Comparison of ENCODE assay signal across 23 cellular contexts in the genomic region with DNA sequence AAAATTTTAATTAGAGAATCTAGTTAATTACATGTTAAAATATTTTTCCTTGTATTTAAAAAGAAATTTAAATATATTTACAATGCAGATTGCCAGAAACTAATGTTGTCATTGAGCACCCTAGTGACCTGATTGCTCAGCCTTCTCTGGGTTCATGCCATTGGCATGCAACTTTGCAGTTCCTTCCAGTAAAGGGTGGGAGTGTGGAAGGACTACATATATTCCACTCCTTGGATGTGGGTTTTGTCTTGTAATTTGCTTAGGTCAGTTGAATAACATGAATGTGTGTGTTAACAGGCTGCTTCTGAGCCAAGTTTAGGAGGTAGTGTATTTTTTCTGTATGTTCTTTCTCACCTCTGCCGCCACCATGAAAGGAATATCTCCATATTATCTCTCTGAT.
DNase-seq lines count a peak whose midpoint lies in the region; ATAC-seq and TF ChIP-seq lines count a peak whose summit lies in the region.
"Had no signal": no experiment of that assay in that cellular context is flagged by ENCODE, and none has a peak within 500 bp of the region (broad histone marks: within the 10 kb centered on the region; RNA-seq: fewer than 3 reads in every experiment).

No MANE protein-coding gene starts in this region.

- in situ Hi-C loops in astrocyte of the spinal cord (cut with HindIII; ENCODE audit: low sequenced_read_pairs): no loop called here

- no peaks in the 10 kb centered on the region for H3K79me1 ChIP-seq in trophoblast cell (ENCODE audit: low read length)

- no peak overlapping the region for H3K4ac ChIP-seq in trophoblast cell (ENCODE audit: low read depth, low read length)

- H3K4me2 ChIP-seq in GM23338 (no peak overlapping the region), trophoblast cell (ENCODE audit: low read length) (no peak overlapping the region)

- H2AFZ ChIP-seq in GM23338 (no peak overlapping the region), trophoblast cell (ENCODE audit: insufficient read depth, low read length, poor library complexity) (no peak overlapping the region)

- DNase-seq in GM23338 (ENCODE audit: low spot score) (no peak), MG63 (peak; percentile 5), astrocyte of the spinal cord (ENCODE audit: low read depth, low spot score) (peak; percentile 15), retinal pigment epithelial cell (ENCODE audit: low read depth) (peak; percentile 42), substantia nigra (lab: John Stamatoyannopoulos, UW) (no peak), aorta (no peak), trophoblast cell (no peak)
- DNase-seq: CD8-positive, alpha-beta memory T cell; DMS153; DND-41; H7; KG1; NCI-H1092; NCI-H1436; NCI-H187 treated with DMSO at 0.1 percent for 48 hours; NCI-H2171 treated with DMSO at 0.1 percent for 48 hours; NCI-H524 treated with DMSO at 0.1 percent for 48 hours; NCI-H774; SHP77 treated with DMSO at 0.1 percent for 48 hours had no signal

- intact Hi-C loops in aorta (cut with DNase I): no loop called here

- H3K27me3 ChIP-seq in GM23338 (ENCODE audit: insufficient read depth) (no peaks in the 10 kb centered on the region), MG63 (no peaks in the 10 kb centered on the region), aorta (ENCODE audit: control insufficient read depth in 1 of 2, insufficient read depth in 2 of 2, low read length in 1 of 2) (no peaks in the 10 kb centered on the region), trophoblast cell (ENCODE audit: insufficient read depth, low read length) (no peaks in the 10 kb centered on the region)

- H3K9me3 Mint-ChIP-seq in GM23338: no peaks in the 10 kb centered on the region

- H3K4me3 ChIP-seq in GM23338 (no peak overlapping the region), MG63 (no peak overlapping the region), astrocyte of the spinal cord (ENCODE audit: low read depth, low read length) (no peak overlapping the region), retinal pigment epithelial cell (ENCODE audit: low read length) (no peak overlapping the region), aorta (ENCODE audit: low read length in 2 of 2) (no peak overlapping the region), trophoblast cell (ENCODE audit: low read depth, low read length) (no peak overlapping the region)

- no peak overlapping the region for H2AK5ac ChIP-seq in trophoblast cell (ENCODE audit: low read length)

- no peak overlapping the region for H4K91ac ChIP-seq in trophoblast cell (ENCODE audit: low read depth, low read length)

- H3F3A ChIP-seq in GM23338 (replicated peaks; ENCODE audit: low read depth): no peaks in the 10 kb centered on the region

- H4K20me1 ChIP-seq in GM23338 (replicated peaks; ENCODE audit: insufficient read depth): no peaks in the 10 kb centered on the region

- no peaks in the 10 kb centered on the region for H3K27me3 Mint-ChIP-seq in GM23338 (ENCODE audit: insufficient read depth, low read depth, poor library complexity)
- H3K27me3 Mint-ChIP-seq: B cell; CD8-positive, alpha-beta memory T cell had no signal

- no peak overlapping the region for H3K9ac ChIP-seq in trophoblast cell (ENCODE audit: low read length)

- no peak overlapping the region for H3K14ac ChIP-seq in trophoblast cell (ENCODE audit: low read length)

- H3K9me2 ChIP-seq in GM23338 (ENCODE audit: insufficient read depth): no peaks in the 10 kb centered on the region

- no peak for TF ChIP-seq CTCF in GM23338 (conservative IDR thresholded peaks at IDR 0.05; ENCODE audit: low read depth in 2 of 2)
- no peak for TF ChIP-seq CTCF in astrocyte of the spinal cord (IDR thresholded peaks at IDR 0.05; ENCODE audit: low read depth, low read length)
- TF ChIP-seq CTCF in retinal pigment epithelial cell (conservative IDR thresholded peaks at IDR 0.05; ENCODE audit: low read depth, low read length): no peak

- H4K12ac ChIP-seq in trophoblast cell (ENCODE audit: low read depth, low read length): no peak overlapping the region

- H3K36me3 Mint-ChIP-seq in GM23338 (ENCODE audit: low read depth): no peaks in the 10 kb centered on the region
- H3K36me3 Mint-ChIP-seq: CD8-positive, alpha-beta memory T cell had no signal

- H3K27ac Mint-ChIP-seq in GM23338: peak overlapping the region; percentile 9; the same call in 1 of the 2 replicates
- H3K27ac Mint-ChIP-seq: B cell; CD8-positive, alpha-beta memory T cell had no signal

- H2BK12ac ChIP-seq in trophoblast cell (ENCODE audit: low read length): no peak overlapping the region

- H3K4me1 Mint-ChIP-seq in GM23338: peaks cover 2% of the 10 kb centered on the region; the same call in 2 of the 3 replicates
- H3K4me1 Mint-ChIP-seq: B cell; CD8-positive, alpha-beta memory T cell had no signal

- H3K9me3 ChIP-seq in MG63 (no peaks in the 10 kb centered on the region), aorta (ENCODE audit: control insufficient read depth, low read length) (no peaks in the 10 kb centered on the region), trophoblast cell (ENCODE audit: insufficient read depth, low read depth, low read length) (no peaks in the 10 kb centered on the region)

- H3K36me3 ChIP-seq in GM23338 (ENCODE audit: insufficient read depth) (no peaks in the 10 kb centered on the region), MG63 (no peaks in the 10 kb centered on the region), aorta (ENCODE audit: control insufficient read depth in 1 of 2, insufficient read depth in 2 of 2, low read length in 1 of 2) (no peaks in the 10 kb centered on the region), trophoblast cell (ENCODE audit: control insufficient read depth in 1 of 2, insufficient read depth in 2 of 2, low read length in 2 of 2) (no peaks in the 10 kb centered on the region)

- ATAC-seq in GM23338 (no peak), aorta (ENCODE audit: low FRiP score) (no peak)
- ATAC-seq: Panc1 had no signal

- no peaks in the 10 kb centered on the region for H3K4me1 ChIP-seq in GM23338 (ENCODE audit: insufficient read depth)
- no peaks in the 10 kb centered on the region for H3K4me1 ChIP-seq in aorta (ENCODE audit: control insufficient read depth in 1 of 2, insufficient read depth in 2 of 2, low read length in 2 of 2)
- H3K4me1 ChIP-seq in trophoblast cell (ENCODE audit: control insufficient read depth in 1 of 2, insufficient read depth in 2 of 2, low read length in 2 of 2): no peaks in the 10 kb centered on the region

- H2BK120ac ChIP-seq in trophoblast cell (ENCODE audit: insufficient read depth, low read length, poor library complexity): no peak overlapping the region

- no peak overlapping the region for H3K23ac ChIP-seq in trophoblast cell (ENCODE audit: low read length)

- no peak overlapping the region for H4K8ac ChIP-seq in trophoblast cell (ENCODE audit: low read depth, low read length)

- H3K79me2 ChIP-seq in GM23338 (replicated peaks; ENCODE audit: insufficient read depth) (no peaks in the 10 kb centered on the region), trophoblast cell (ENCODE audit: control insufficient read depth, insufficient read depth, low read length, poor library complexity) (no peaks in the 10 kb centered on the region)

- H3K18ac ChIP-seq in trophoblast cell (ENCODE audit: low read length): no peak overlapping the region

- H2BK5ac ChIP-seq in trophoblast cell (ENCODE audit: low read depth, low read length, poor library complexity): no peak overlapping the region

- H3K27ac ChIP-seq in GM23338 (ENCODE audit: low read depth): no peak overlapping the region
- no peak overlapping the region for H3K27ac ChIP-seq in substantia nigra (ENCODE audit: low read depth, low read length, poor library complexity, severe bottlenecking)
- no peak overlapping the region for H3K27ac ChIP-seq in aorta (ENCODE audit: low read depth in 1 of 2, low read length in 2 of 2)
- H3K27ac ChIP-seq in trophoblast cell (ENCODE audit: low read depth, low read length): no peak overlapping the region
- H3K27ac ChIP-seq: C4-2B, RWPE1 had no signal

- no peak overlapping the region for H3K4me3 Mint-ChIP-seq in GM23338
- H3K4me3 Mint-ChIP-seq: B cell; CD8-positive, alpha-beta memory T cell had no signal

- 84 to 90% methylated on average over 1 of the region's 1 CpG for WGBS in aorta, 2 donors
- WGBS in trophoblast cell (ENCODE audit: extremely low coverage, insufficient coverage, insufficient read length): no CpG with 5 or more reads among the region's 1 CpG

TF ChIP-seq in GM23338, 12 proteins besides CTCF, POLR2A, EP300 and RAD21 (continues in another document):
- TF ChIP-seq CREB1 (CRISPR knock-in tag; IDR thresholded peaks at IDR 0.05; ENCODE audit: low read depth) (no peak), EZH2phosphoT487 (IDR thresholded peaks at IDR 0.05; ENCODE audit: unreplicated experiment) (no peak), JUNB (IDR thresholded peaks at IDR 0.05; ENCODE audit: unreplicated experiment) (no peak), STAT1 (IDR thresholded peaks at IDR 0.05; ENCODE audit: unreplicated experiment) (no peak), EZH2 (IDR thresholded peaks at IDR 0.05; ENCODE audit: low read depth, unreplicated experiment) (no peak)

Comparison
In these comparisons a context has a peak if more than half of its experiments do, and no peak if none do; other contexts are left out.
1. DNase-seq: peak in MG63 (single experiment), astrocyte of the spinal cord (single experiment) and retinal pigment epithelial cell (single experiment); none in GM23338 (single experiment), substantia nigra (0 of 49), aorta (0 of 2) and trophoblast cell (0 of 2).